14 cellular contexts compared by ENCODE assay signal in the genomic region with DNA sequence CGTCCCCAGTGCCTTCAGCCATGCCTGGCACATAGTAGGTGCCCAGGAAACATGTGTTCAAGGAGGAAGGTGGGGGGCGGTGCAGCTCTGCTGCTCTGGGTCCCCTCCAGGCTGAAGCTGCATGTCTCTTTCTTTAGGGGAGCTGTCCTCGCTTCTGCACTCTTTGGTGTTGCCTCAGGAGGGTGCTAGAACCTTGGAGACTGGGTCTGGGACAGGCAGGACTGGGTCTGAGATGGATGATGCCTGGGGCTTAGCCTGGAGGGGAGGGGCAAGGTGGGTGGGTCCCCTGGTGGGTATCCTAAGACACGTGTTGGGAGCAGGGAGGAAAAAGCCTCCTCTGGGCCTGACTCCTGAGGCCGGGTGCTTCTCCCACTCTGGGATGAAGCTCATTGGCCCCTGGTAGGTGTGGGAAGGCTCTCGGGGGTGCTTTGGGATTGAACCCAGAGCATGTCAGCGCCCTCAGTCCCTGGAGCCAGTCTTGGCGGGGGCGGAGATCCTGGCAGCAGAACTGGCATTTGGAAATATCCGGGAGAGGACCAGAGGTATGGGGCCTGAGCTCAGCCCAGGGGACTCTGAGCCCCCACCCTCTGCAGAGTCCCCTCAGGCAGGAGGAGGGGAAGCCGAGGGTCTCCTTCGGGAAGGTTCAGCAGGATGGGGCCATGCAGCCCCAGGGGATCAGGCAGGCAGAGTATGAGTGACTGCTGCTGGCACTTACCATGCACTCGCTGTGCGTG. TPM values are rescaled to one million over a fixed set of nuclear protein-coding genes. Genes with fewer than 3 reads are reported as not detected.
DNase-seq lines count a peak whose midpoint lies in the region; ATAC-seq and TF ChIP-seq lines count a peak whose summit lies in the region.
"Had no signal": no experiment of that assay in that cellular context is flagged by ENCODE, and none has a peak within 500 bp of the region (broad histone marks: within the 10 kb centered on the region; RNA-seq: fewer than 3 reads in every experiment).

No MANE protein-coding gene starts in this region.

- peak; percentile 29 for DNase-seq in GDM1 (lab: John Stamatoyannopoulos, UW)
- no peak for DNase-seq in HCT116 (ENCODE audit: low read depth, low spot score)
- DNase-seq in WERI-Rb-1, result peak; percentile 74
- DNase-seq in left lobe of liver (ENCODE audit: low spot score), result no peak
- no peak for DNase-seq in Right ventricle myocardium inferior (ENCODE audit: missing footprints)
- no peak for DNase-seq in NCI-H2029 treated with DMSO at 0.1 percent for 48 hours (lab: John Stamatoyannopoulos, UW)
- DNase-seq: nucleus accumbens, small intestine had no signal

- no peaks in the 10 kb centered on the region for H4K20me1 ChIP-seq in HCT116 (ENCODE audit: insufficient read depth)
- H4K20me1 ChIP-seq: BLaER1 treated with 17β-estradiol and CSF1 and Interleukin-3, amounts not matched to agents 10 nM and 100 nM had no signal

- peaks cover 26 to 33% of the 10 kb centered on the region in 2 experiments for H3K4me1 ChIP-seq in HCT116 (ENCODE audit: control insufficient read depth in 1 of 2, insufficient read depth in 2 of 2, low read length in 2 of 2)

- TF ChIP-seq CTCF in HCT116 (IDR thresholded peaks at IDR 0.05 in 2 of 3, conservative IDR thresholded peaks at IDR 0.05 in 1 of 3; ENCODE audit: borderline replicate concordance in 1 of 3, insufficient read depth in 1 of 3, low read depth in 2 of 3, low read length in 2 of 3) (peak in 2 of 3 experiments; percentile 31; a peak in 2 of 6 replicates), WERI-Rb-1 (IDR thresholded peaks at IDR 0.05; ENCODE audit: low read depth, low read length) (peak; percentile 74)

- TF ChIP-seq RAD21 in HCT116 (IDR thresholded peaks at IDR 0.05; ENCODE audit: low read depth), result peak; percentile 53

- no peak overlapping the region for H3K4me2 ChIP-seq in HCT116 (ENCODE audit: low read length)

- ATAC-seq in HCT116 (peak; percentile 15; the same call in 1 of the 2 replicates), left lobe of liver (peak; percentile 13), GM19452 (IDR thresholded peaks at IDR 0.05; ENCODE audit: unreplicated experiment) (no peak), HG02588 (IDR thresholded peaks at IDR 0.05; ENCODE audit: unreplicated experiment) (no peak), Right ventricle myocardium inferior (no peak)
- ATAC-seq: Panc1 had no signal

- RAD21 ChIA-PET in HCT116 (lab: Charles Lee; ENCODE audit: low non-redundant PET in 1 of 2, low total read pairs in 2 of 2, uncharacterized antibody in 2 of 2, unreplicated experiment in 2 of 2), result interaction anchor here in 1 of 2 experiments (0.6 to 2.2 kb wide), 2 partner anchors 82 to 83 kb away, joined by 5 to 6 read pairs; no protein-coding TSS in a partner anchor

- BruUV-seq in HCT116 (replicated peaks; lab: Mats Ljungman, UMichigan), result no TSS peak

- H3K27me3 ChIP-seq in HCT116 (ENCODE audit: insufficient read depth, low read length) (no peaks in the 10 kb centered on the region), WERI-Rb-1 (ENCODE audit: insufficient read depth, low read depth, severe bottlenecking) (no peaks in the 10 kb centered on the region)

- no peak overlapping the region for H3K27ac ChIP-seq in HCT116 (ENCODE audit: low read depth, low read length)
- no peak overlapping the region for H3K27ac ChIP-seq in WERI-Rb-1
- H3K27ac ChIP-seq: BLaER1 treated with 17β-estradiol and CSF1 and Interleukin-3, amounts not matched to agents 10 nM and 100 nM; suprapubic skin had no signal

- H3K4me3 ChIP-seq in HCT116 (replicated peaks in 1 of 2; ENCODE audit: low read depth in 1 of 2, low read length in 2 of 2) (no peak overlapping the region), WERI-Rb-1 (ENCODE audit: low read depth, low read length) (no peak overlapping the region)
- H3K4me3 ChIP-seq: BLaER1 treated with 17β-estradiol and CSF1 and Interleukin-3, amounts not matched to agents 10 nM and 100 nM; suprapubic skin had no signal

- no peaks in the 10 kb centered on the region for H3K79me2 ChIP-seq in HCT116 (ENCODE audit: insufficient read depth, low read length)

- no peak overlapping the region for H3K9ac ChIP-seq in HCT116 (ENCODE audit: low read length)
- H3K9ac ChIP-seq: BLaER1 treated with 17β-estradiol and CSF1 and Interleukin-3, amounts not matched to agents 10 nM and 100 nM had no signal

- no peaks in the 10 kb centered on the region for H3K9me3 ChIP-seq in HCT116 (ENCODE audit: control insufficient read depth in 1 of 2, insufficient read depth in 1 of 2, low read depth in 1 of 2, low read length in 2 of 2)
- no peaks in the 10 kb centered on the region for H3K9me3 ChIP-seq in WERI-Rb-1 (ENCODE audit: severe bottlenecking)
- H3K9me3 ChIP-seq: BLaER1 treated with 17β-estradiol and CSF1 and Interleukin-3, amounts not matched to agents 10 nM and 100 nM; suprapubic skin had no signal

- H3K36me3 ChIP-seq in HCT116 (ENCODE audit: control insufficient read depth in 1 of 2, insufficient read depth in 2 of 2, low read length in 2 of 2) (no peaks in the 10 kb centered on the region), WERI-Rb-1 (no peaks in the 10 kb centered on the region)
- H3K36me3 ChIP-seq: BLaER1 treated with 17β-estradiol and CSF1 and Interleukin-3, amounts not matched to agents 10 nM and 100 nM; suprapubic skin had no signal

- H3K9me2 ChIP-seq in HCT116 (ENCODE audit: insufficient read depth), result no peaks in the 10 kb centered on the region

- intact Hi-C loops in HCT116 (cut with micrococcal nuclease), result no loop called here
- intact Hi-C loops in Right ventricle myocardium inferior (cut with DNase I), result no loop called here

- CTCF ChIA-PET in HCT116 (lab: Charles Lee), result interaction anchor here (1.8 kb wide), 1 partner anchor 37 kb away, joined by 5 read pairs; no protein-coding TSS in a partner anchor

- POLR2A ChIA-PET in HCT116 (lab: Charles Lee), result no interaction called here

- no peak for TF ChIP-seq POLR2A in HCT116 (IDR thresholded peaks at IDR 0.05; ENCODE audit: borderline replicate concordance, extremely low read depth, insufficient read depth, insufficient read length)

- H2AFZ ChIP-seq in HCT116 (ENCODE audit: low read depth, low read length, poor library complexity, severe bottlenecking), result no peak overlapping the region

TF ChIP-seq in HCT116, 20 proteins besides CTCF, POLR2A, EP300 and RAD21:
- TF ChIP-seq YY1 (IDR thresholded peaks at IDR 0.05; ENCODE audit: extremely low read depth, insufficient replicate concordance, low read depth, low read length), result no peak
- TF ChIP-seq SRF (IDR thresholded peaks at IDR 0.05; ENCODE audit: low read depth), result no peak

RNA-seq across cellular contexts. Expression of a gene that starts 6.7 kb away (rescaled TPM):
- total RNA-seq in HCT116 (2021; ENCODE audit: unreplicated experiment), result 893 TPM
- 1,051 and 1,266 TPM in 2 replicates for polyA plus RNA-seq in HCT116 (2012)
- total RNA-seq in left lobe of liver, result 30.9 TPM
- total RNA-seq in Right ventricle myocardium inferior, result 393 TPM

RNA-seq across cellular contexts. Expression of a gene that starts 29.8 kb away (rescaled TPM):
- 242 TPM for total RNA-seq in HCT116 (2021; ENCODE audit: unreplicated experiment)
- 232 and 287 TPM in 2 replicates for polyA plus RNA-seq in HCT116 (2012)
- total RNA-seq in left lobe of liver, result 192 TPM
- 724 TPM for total RNA-seq in Right ventricle myocardium inferior

RNA-seq across cellular contexts. Expression of a gene that starts 52.8 kb away (rescaled TPM):
- 18.7 TPM for total RNA-seq in HCT116 (2021; ENCODE audit: unreplicated experiment)
- 18.5 and 19.0 TPM in 2 replicates for polyA plus RNA-seq in HCT116 (2012)
- 41.6 TPM for total RNA-seq in left lobe of liver
- 104 TPM for total RNA-seq in Right ventricle myocardium inferior

RNA-seq across cellular contexts. Expression of a gene that starts 53.7 kb away (rescaled TPM):
- total RNA-seq in HCT116 (2021; ENCODE audit: unreplicated experiment) (not detected), left lobe of liver (not detected), Right ventricle myocardium inferior (not detected)
- polyA plus RNA-seq in HCT116 (2012), result not detected in 2 replicates
- total RNA-seq: suprapubic skin had no signal
- polyA plus RNA-seq: esophagus, small intestine had no signal

Comparison
In these comparisons a context has a peak if more than half of its experiments do, and no peak if none do; other contexts are left out.
1. DNase-seq: peak in GDM1 (single experiment) and WERI-Rb-1 (single experiment); none in HCT116 (single experiment), left lobe of liver (single experiment), Right ventricle myocardium inferior (single experiment) and NCI-H2029 treated with DMSO at 0.1 percent for 48 hours (single experiment).
2. ATAC-seq: peak in HCT116 (single experiment) and left lobe of liver (single experiment); none in GM19452 (single experiment), HG02588 (single experiment) and Right ventricle myocardium inferior (single experiment).
3. RNA of a gene that starts 6.7 kb away (total RNA-seq): 893 TPM in HCT116 (single experiment) and 393 TPM in Right ventricle myocardium inferior (single experiment); 30.9 TPM in left lobe of liver (single experiment); every median in the first group is over 10 times any median in the second.